1 cellular context compared by ENCODE assay signal in the genomic region with DNA sequence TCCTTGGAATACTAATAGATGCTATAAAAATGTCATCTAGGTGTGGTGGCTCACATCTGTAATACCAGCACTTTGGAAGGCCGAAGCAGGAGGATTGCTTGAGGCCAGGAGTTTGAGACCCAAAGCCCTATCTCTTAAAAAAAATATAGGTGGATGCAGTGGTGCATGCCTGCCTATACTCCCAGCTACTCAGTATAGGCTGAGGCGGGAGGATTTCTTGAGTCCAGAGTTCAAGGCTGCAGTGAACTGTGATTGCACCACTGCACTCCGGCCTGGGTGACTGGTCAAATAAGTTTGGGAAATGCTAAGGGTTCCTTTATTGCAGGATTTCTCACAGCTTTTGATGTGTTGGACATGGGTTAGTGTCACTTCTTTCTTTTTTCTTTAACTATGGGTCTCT.
A peak's percentile ranks its signal among the peaks of the same experiment; 100 is the strongest.
TF ChIP-seq lines count a peak whose summit lies in the region.

No MANE protein-coding gene starts in this region.

TF ChIP-seq in HepG2, 621 proteins besides CTCF, POLR2A, EP300 and RAD21 (continued from another document and continues in another):
- TF ChIP-seq ZBTB1 (CRISPR knock-in tag; IDR thresholded peaks at IDR 0.05; ENCODE audit: borderline replicate concordance) (no peak), SIX1 (CRISPR knock-in tag; IDR thresholded peaks at IDR 0.05; ENCODE audit: borderline replicate concordance) (no peak), ZC3H4 (CRISPR knock-in tag; IDR thresholded peaks at IDR 0.05; ENCODE audit: borderline replicate concordance) (no peak), POGZ (CRISPR knock-in tag; IDR thresholded peaks at IDR 0.05) (peak; percentile 73), ASH2L (IDR thresholded peaks at IDR 0.05; ENCODE audit: insufficient read length, low read depth, low read length) (peak; percentile 35), ZSCAN22 (CRISPR knock-in tag; IDR thresholded peaks at IDR 0.05) (no peak), RXRB (CRISPR knock-in tag; IDR thresholded peaks at IDR 0.05; ENCODE audit: borderline replicate concordance) (peak; percentile 48; the same call in 1 of the 2 replicates), IKZF1 (IDR thresholded peaks at IDR 0.05) (no peak), IRF2 (CRISPR knock-in tag; IDR thresholded peaks at IDR 0.05) (no peak), ZNF816 (CRISPR knock-in tag; IDR thresholded peaks at IDR 0.05; ENCODE audit: borderline replicate concordance) (no peak), ETV5 (CRISPR knock-in tag; IDR thresholded peaks at IDR 0.05; ENCODE audit: borderline replicate concordance) (no peak), SALL2 (CRISPR knock-in tag; IDR thresholded peaks at IDR 0.05) (no peak), SOX6 (IDR thresholded peaks at IDR 0.05) (no peak), SOX6 (CRISPR knock-in tag; IDR thresholded peaks at IDR 0.05) (peak; percentile 67), MIXL1 (CRISPR knock-in tag; IDR thresholded peaks at IDR 0.05) (no peak), ZNF777 (CRISPR knock-in tag; IDR thresholded peaks at IDR 0.05) (no peak), ZBTB20 (CRISPR knock-in tag; IDR thresholded peaks at IDR 0.05; ENCODE audit: borderline replicate concordance, low read depth) (peak; percentile 83; the same call in 1 of the 2 replicates), ARNT (IDR thresholded peaks at IDR 0.05) (no peak), ZNF331 (CRISPR knock-in tag; IDR thresholded peaks at IDR 0.05) (peak; percentile 15; the same call in 1 of the 2 replicates), SAFB2 (CRISPR knock-in tag; IDR thresholded peaks at IDR 0.05; ENCODE audit: borderline replicate concordance, low read depth) (no peak), RARA (CRISPR knock-in tag; IDR thresholded peaks at IDR 0.05) (peak; percentile 96), NFE2L2 (IDR thresholded peaks at IDR 0.05; ENCODE audit: low read length) (peak; percentile 39; the same call in 1 of the 2 replicates), ZNF343 (CRISPR knock-in tag; IDR thresholded peaks at IDR 0.05) (0 out of 2 replicates have a peak, but pooled peaks have one; percentile 30), SRSF4 (IDR thresholded peaks at IDR 0.05; ENCODE audit: low read depth, low read length, poor library complexity, severe bottlenecking) (no peak), ZNF619 (CRISPR knock-in tag; IDR thresholded peaks at IDR 0.05) (no peak), HNRNPK (IDR thresholded peaks at IDR 0.05; ENCODE audit: low read depth, low read length, poor library complexity, severe bottlenecking) (no peak), ATF1 (CRISPR knock-in tag; IDR thresholded peaks at IDR 0.05) (no peak), SYNCRIP (IDR thresholded peaks at IDR 0.05; ENCODE audit: insufficient read depth, low read depth, low read length) (no peak), LCORL (IDR thresholded peaks at IDR 0.05) (no peak), LCORL (CRISPR knock-in tag; IDR thresholded peaks at IDR 0.05) (peak; percentile 55; the same call in 1 of the 2 replicates), ZKSCAN1 (IDR thresholded peaks at IDR 0.05; ENCODE audit: low read length) (no peak), TCF7 (IDR thresholded peaks at IDR 0.05; ENCODE audit: low read depth) (0 out of 2 replicates have a peak, but pooled peaks have one; percentile 12), CENPT (CRISPR knock-in tag; IDR thresholded peaks at IDR 0.05; ENCODE audit: low read depth) (no peak), ZNF616 (CRISPR knock-in tag; IDR thresholded peaks at IDR 0.05; ENCODE audit: low read depth) (no peak), ZNF720 (CRISPR knock-in tag; IDR thresholded peaks at IDR 0.05) (no peak), ZNF644 (CRISPR knock-in tag; IDR thresholded peaks at IDR 0.05; ENCODE audit: low read depth) (peak; percentile 52; the same call in 1 of the 2 replicates), EHMT2 (IDR thresholded peaks at IDR 0.05; ENCODE audit: borderline replicate concordance, low read depth, low read length) (0 out of 2 replicates have a peak, but pooled peaks have one; percentile 64), NFIC (IDR thresholded peaks at IDR 0.05; ENCODE audit: low read length) (no peak), KDM5A (IDR thresholded peaks at IDR 0.05; ENCODE audit: borderline replicate concordance, low read length) (no peak), GABPB1 (CRISPR knock-in tag; IDR thresholded peaks at IDR 0.05) (no peak), ZNF589 (CRISPR knock-in tag; conservative IDR thresholded peaks at IDR 0.05) (no peak), MED1 (CRISPR knock-in tag; IDR thresholded peaks at IDR 0.05) (peak; percentile 42; the same call in 1 of the 2 replicates), ELF4 (CRISPR knock-in tag; IDR thresholded peaks at IDR 0.05; ENCODE audit: borderline replicate concordance) (no peak), NR2C2 (CRISPR knock-in tag; IDR thresholded peaks at IDR 0.05; ENCODE audit: borderline replicate concordance) (0 out of 2 replicates have a peak, but pooled peaks have one; percentile 35), HNF4A (CRISPR knock-in tag; IDR thresholded peaks at IDR 0.05) (peak; percentile 97), HNF4G (IDR thresholded peaks at IDR 0.05; ENCODE audit: borderline replicate concordance, low read depth, low read length) (peak; percentile 85), HNF4G (CRISPR knock-in tag; IDR thresholded peaks at IDR 0.05; ENCODE audit: borderline replicate concordance, low read depth) (peak; percentile 55; the same call in 1 of the 2 replicates), PLRG1 (conservative IDR thresholded peaks at IDR 0.05) (no peak), HOXA3 (CRISPR knock-in tag; IDR thresholded peaks at IDR 0.05) (peak; percentile 46; the same call in 1 of the 2 replicates), NR2F1 (CRISPR knock-in tag; IDR thresholded peaks at IDR 0.05) (0 out of 4 replicates have a peak, but pooled peaks of 1 of the 2 experiments have one; percentile 28), PRMT3 (CRISPR knock-in tag; IDR thresholded peaks at IDR 0.05; ENCODE audit: borderline replicate concordance, low read depth) (no peak), FOXP1 (IDR thresholded peaks at IDR 0.05) (no peak), FOXP1 (CRISPR knock-in tag; IDR thresholded peaks at IDR 0.05) (0 out of 2 replicates have a peak, but pooled peaks have one; percentile 8)
- TF ChIP-seq, protein P1, sequence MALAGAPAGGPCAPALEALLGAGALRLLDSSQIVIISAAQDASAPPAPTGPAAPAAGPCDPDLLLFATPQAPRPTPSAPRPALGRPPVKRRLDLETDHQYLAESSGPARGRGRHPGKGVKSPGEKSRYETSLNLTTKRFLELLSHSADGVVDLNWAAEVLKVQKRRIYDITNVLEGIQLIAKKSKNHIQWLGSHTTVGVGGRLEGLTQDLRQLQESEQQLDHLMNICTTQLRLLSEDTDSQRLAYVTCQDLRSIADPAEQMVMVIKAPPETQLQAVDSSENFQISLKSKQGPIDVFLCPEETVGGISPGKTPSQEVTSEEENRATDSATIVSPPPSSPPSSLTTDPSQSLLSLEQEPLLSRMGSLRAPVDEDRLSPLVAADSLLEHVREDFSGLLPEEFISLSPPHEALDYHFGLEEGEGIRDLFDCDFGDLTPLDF (CRISPR knock-in tag; IDR thresholded peaks at IDR 0.05), result 0 out of 2 replicates have a peak, but pooled peaks have one; percentile 28
- TF ChIP-seq, protein P2, sequence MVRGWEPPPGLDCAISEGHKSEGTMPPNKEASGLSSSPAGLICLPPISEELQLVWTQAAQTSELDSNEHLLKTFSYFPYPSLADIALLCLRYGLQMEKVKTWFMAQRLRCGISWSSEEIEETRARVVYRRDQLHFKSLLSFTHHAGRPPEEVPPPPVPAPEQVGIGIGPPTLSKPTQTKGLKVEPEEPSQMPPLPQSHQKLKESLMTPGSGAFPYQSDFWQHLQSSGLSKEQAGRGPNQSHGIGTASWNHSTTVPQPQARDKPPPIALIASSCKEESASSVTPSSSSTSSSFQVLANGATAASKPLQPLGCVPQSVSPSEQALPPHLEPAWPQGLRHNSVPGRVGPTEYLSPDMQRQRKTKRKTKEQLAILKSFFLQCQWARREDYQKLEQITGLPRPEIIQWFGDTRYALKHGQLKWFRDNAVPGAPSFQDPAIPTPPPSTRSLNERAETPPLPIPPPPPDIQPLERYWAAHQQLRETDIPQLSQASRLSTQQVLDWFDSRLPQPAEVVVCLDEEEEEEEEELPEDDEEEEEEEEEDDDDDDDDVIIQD (CRISPR knock-in tag; IDR thresholded peaks at IDR 0.05; ENCODE audit: low read depth), result peak; percentile 82; the same call in 1 of the 2 replicates
- TF ChIP-seq, protein P3, sequence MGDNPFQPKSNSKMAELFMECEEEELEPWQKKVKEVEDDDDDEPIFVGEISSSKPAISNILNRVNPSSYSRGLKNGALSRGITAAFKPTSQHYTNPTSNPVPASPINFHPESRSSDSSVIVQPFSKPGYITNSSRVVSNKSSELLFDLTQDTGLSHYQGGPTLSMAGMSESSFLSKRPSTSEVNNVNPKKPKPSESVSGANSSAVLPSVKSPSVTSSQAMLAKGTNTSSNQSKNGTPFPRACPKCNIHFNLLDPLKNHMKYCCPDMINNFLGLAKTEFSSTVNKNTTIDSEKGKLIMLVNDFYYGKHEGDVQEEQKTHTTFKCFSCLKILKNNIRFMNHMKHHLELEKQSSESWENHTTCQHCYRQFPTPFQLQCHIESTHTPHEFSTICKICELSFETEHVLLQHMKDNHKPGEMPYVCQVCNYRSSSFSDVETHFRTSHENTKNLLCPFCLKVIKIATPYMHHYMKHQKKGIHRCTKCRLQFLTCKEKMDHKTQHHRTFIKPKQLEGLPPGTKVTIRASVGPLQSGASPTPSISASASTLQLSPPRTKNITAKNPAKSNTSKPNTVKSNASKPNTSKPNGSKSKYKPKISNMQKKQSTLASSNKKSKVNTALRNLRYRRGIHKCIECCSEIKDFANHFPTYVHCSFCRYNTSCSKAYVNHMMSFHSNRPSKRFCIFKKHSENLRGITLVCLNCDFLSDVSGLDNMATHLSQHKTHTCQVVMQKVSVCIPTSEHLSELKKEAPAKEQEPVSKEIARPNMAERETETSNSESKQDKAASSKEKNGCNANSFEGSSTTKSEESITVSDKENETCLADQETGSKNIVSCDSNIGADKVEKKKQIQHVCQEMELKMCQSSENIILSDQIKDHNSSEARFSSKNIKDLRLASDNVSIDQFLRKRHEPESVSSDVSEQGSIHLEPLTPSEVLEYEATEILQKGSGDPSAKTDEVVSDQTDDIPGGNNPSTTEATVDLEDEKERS (CRISPR knock-in tag; IDR thresholded peaks at IDR 0.05), result 0 out of 2 replicates have a peak, but pooled peaks have one; percentile 55
- TF ChIP-seq, protein P4, sequence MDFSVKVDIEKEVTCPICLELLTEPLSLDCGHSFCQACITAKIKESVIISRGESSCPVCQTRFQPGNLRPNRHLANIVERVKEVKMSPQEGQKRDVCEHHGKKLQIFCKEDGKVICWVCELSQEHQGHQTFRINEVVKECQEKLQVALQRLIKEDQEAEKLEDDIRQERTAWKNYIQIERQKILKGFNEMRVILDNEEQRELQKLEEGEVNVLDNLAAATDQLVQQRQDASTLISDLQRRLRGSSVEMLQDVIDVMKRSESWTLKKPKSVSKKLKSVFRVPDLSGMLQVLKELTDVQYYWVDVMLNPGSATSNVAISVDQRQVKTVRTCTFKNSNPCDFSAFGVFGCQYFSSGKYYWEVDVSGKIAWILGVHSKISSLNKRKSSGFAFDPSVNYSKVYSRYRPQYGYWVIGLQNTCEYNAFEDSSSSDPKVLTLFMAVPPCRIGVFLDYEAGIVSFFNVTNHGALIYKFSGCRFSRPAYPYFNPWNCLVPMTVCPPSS (IDR thresholded peaks at IDR 0.05), result no peak
- TF ChIP-seq, protein P5, sequence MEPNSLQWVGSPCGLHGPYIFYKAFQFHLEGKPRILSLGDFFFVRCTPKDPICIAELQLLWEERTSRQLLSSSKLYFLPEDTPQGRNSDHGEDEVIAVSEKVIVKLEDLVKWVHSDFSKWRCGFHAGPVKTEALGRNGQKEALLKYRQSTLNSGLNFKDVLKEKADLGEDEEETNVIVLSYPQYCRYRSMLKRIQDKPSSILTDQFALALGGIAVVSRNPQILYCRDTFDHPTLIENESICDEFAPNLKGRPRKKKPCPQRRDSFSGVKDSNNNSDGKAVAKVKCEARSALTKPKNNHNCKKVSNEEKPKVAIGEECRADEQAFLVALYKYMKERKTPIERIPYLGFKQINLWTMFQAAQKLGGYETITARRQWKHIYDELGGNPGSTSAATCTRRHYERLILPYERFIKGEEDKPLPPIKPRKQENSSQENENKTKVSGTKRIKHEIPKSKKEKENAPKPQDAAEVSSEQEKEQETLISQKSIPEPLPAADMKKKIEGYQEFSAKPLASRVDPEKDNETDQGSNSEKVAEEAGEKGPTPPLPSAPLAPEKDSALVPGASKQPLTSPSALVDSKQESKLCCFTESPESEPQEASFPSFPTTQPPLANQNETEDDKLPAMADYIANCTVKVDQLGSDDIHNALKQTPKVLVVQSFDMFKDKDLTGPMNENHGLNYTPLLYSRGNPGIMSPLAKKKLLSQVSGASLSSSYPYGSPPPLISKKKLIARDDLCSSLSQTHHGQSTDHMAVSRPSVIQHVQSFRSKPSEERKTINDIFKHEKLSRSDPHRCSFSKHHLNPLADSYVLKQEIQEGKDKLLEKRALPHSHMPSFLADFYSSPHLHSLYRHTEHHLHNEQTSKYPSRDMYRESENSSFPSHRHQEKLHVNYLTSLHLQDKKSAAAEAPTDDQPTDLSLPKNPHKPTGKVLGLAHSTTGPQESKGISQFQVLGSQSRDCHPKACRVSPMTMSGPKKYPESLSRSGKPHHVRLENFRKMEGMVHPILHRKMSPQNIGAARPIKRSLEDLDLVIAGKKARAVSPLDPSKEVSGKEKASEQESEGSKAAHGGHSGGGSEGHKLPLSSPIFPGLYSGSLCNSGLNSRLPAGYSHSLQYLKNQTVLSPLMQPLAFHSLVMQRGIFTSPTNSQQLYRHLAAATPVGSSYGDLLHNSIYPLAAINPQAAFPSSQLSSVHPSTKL (CRISPR knock-in tag; IDR thresholded peaks at IDR 0.05), result peak; percentile 85
- TF ChIP-seq, protein P6, sequence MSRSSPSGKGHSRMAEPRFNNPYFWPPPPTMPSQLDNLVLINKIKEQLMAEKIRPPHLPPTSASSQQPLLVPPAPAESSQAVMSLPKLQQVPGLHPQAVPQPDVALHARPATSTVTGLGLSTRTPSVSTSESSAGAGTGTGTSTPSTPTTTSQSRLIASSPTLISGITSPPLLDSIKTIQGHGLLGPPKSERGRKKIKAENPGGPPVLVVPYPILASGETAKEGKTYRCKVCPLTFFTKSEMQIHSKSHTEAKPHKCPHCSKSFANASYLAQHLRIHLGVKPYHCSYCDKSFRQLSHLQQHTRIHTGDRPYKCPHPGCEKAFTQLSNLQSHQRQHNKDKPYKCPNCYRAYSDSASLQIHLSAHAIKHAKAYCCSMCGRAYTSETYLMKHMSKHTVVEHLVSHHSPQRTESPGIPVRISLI (CRISPR knock-in tag; IDR thresholded peaks at IDR 0.05; ENCODE audit: borderline replicate concordance), result peak; percentile 59; the same call in 1 of the 2 replicates
- TF ChIP-seq, protein P7, sequence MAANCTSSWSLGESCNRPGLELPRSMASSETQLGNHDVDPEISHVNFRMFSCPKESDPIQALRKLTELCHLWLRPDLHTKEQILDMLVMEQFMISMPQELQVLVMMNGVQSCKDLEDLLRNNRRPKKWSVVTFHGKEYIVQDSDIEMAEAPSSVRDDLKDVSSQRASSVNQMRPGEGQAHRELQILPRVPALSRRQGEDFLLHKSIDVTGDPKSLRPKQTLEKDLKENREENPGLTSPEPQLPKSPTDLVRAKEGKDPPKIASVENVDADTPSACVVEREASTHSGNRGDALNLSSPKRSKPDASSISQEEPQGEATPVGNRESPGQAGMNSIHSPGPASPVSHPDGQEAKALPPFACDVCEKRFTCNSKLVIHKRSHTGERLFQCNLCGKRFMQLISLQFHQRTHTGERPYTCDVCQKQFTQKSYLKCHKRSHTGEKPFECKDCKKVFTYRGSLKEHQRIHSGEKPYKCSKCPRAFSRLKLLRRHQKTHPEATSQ (CRISPR knock-in tag; IDR thresholded peaks at IDR 0.05; ENCODE audit: borderline replicate concordance), result peak; percentile 63; the same call in 1 of the 2 replicates
- TF ChIP-seq, protein P8, sequence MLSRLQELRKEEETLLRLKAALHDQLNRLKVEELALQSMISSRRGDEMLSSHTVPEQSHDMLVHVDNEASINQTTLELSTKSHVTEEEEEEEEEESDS (CRISPR knock-in tag; IDR thresholded peaks at IDR 0.05; ENCODE audit: borderline replicate concordance), result no peak
